In genomic region chr1:180137767-180138166, GRCh38 we compare ENCODE assay signal across 18 cellular contexts.
"Had no signal": no experiment of that assay in that cellular context is flagged by ENCODE, and none has a peak within 500 bp of the region (broad histone marks: within the 10 kb centered on the region; RNA-seq: fewer than 3 reads in every experiment).

No MANE protein-coding gene starts in this region.

- H3K4me3 ChIP-seq: coronary artery, dorsolateral prefrontal cortex, heart right ventricle, sigmoid colon, skin epidermis, stomach, thoracic aorta, transverse colon had no signal

- H3K27ac ChIP-seq: coronary artery, dorsolateral prefrontal cortex, heart right ventricle, sigmoid colon, skin epidermis, stomach, thoracic aorta, transverse colon had no signal

- ATAC-seq: esophagus mucosa; heart right ventricle; naive thymus-derived CD8-positive, alpha-beta T cell had no signal

- H3K4me3 Mint-ChIP-seq: naive thymus-derived CD8-positive, alpha-beta T cell had no signal

- H3K9me3 ChIP-seq: sigmoid colon, stomach, thoracic aorta, transverse colon had no signal

- H3K36me3 ChIP-seq: heart right ventricle, sigmoid colon, stomach, thoracic aorta, transverse colon had no signal

- DNase-seq: dorsolateral prefrontal cortex; effector CD8-positive, alpha-beta T cell; heart right ventricle; hypothalamus; kidney glomerular epithelial cell; naive thymus-derived CD8-positive, alpha-beta T cell; posterior cingulate gyrus; sigmoid colon; stimulated activated CD4-positive, alpha-beta T cell treated with anti-CD3 and anti-CD28 coated beads, Interleukin-2, amount 100 ng/mL, for 24 hours; stimulated activated CD4-positive, alpha-beta T cell treated with anti-CD3 and anti-CD28 coated beads, Interleukin-4, amount 100 ng/mL, for 4 hours; stimulated activated naive CD4-positive, alpha-beta T cell; stomach; substantia nigra; transverse colon had no signal

- H3K27me3 ChIP-seq: dorsolateral prefrontal cortex, sigmoid colon, stomach, transverse colon had no signal

- H3K4me1 Mint-ChIP-seq: naive thymus-derived CD8-positive, alpha-beta T cell had no signal

- H3K4me1 ChIP-seq: heart right ventricle, sigmoid colon, stomach, transverse colon had no signal

- H3K27ac Mint-ChIP-seq: naive thymus-derived CD8-positive, alpha-beta T cell had no signal
